Comparison of ENCODE assay signal across 8 cellular contexts in the genomic region with DNA sequence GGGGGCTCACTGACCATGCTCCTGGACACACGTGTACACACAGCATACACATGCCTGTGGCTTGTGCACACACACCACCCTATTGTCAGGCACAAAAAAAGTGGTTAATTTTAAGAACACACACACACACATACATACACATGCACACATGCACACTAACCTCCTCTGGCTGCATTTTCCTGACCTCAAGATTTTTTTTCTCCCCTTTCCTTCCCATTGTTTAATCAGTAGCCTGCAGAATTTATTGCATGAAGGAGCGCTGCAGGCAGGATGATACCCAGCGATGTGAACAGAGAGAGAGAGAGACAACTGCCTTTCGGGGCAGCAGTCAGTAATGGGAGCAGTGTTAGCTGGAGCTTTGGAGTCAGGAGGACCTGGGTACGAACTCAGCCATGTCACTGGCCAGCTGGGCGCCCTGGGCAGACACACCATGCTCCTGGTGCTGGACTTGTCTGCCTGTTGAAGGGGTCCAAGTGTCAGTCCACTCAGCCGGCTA. TPM values are rescaled to one million over a fixed set of nuclear protein-coding genes. Genes with fewer than 3 reads are reported as not detected.
DNase-seq lines count a peak whose midpoint lies in the region; ATAC-seq and TF ChIP-seq lines count a peak whose summit lies in the region.

No MANE protein-coding gene starts in this region.

- no peaks in the 10 kb centered on the region for H3K36me3 ChIP-seq in WERI-Rb-1

- in situ Hi-C loops in ACHN (cut with HindIII; ENCODE audit: low pct_ligation_motif_present, low pct_unique_long_range_greater_than_20kb, low sequenced_read_pairs): no loop called here

- H3K4me3 ChIP-seq in mononuclear cell (ENCODE audit: low read length) (peak overlapping the region; percentile 55), WERI-Rb-1 (ENCODE audit: low read depth, low read length) (no peak overlapping the region)

- no peak for ATAC-seq in GM18870 (IDR thresholded peaks at IDR 0.05; ENCODE audit: unreplicated experiment)
- no peak for ATAC-seq in GM18858 (IDR thresholded peaks at IDR 0.05; ENCODE audit: unreplicated experiment)

- no peak overlapping the region for H3K27ac ChIP-seq in WERI-Rb-1

- H3K4me1 Mint-ChIP-seq in HFFc6 (ENCODE audit: low read depth): peaks cover 60% of the 10 kb centered on the region
- peaks cover 53% of the 10 kb centered on the region for H3K4me1 Mint-ChIP-seq in brain

- H3K9me3 Mint-ChIP-seq in HFFc6: peaks cover 4% of the 10 kb centered on the region; the same call in 1 of the 2 replicates
- peaks cover 0 to 3% (median 0%) of the 10 kb centered on the region in 5 experiments for H3K9me3 Mint-ChIP-seq in brain

- H3K36me3 Mint-ChIP-seq in HFFc6 (ENCODE audit: low read depth) (peaks cover 4% of the 10 kb centered on the region; the same call in 1 of the 2 replicates), brain (no peaks in the 10 kb centered on the region)

- peaks cover 41% of the 10 kb centered on the region for H3K4me1 ChIP-seq in mononuclear cell (ENCODE audit: insufficient read depth, low read length)

- no peaks in the 10 kb centered on the region for H3K9me3 ChIP-seq in mononuclear cell (ENCODE audit: low read depth, low read length)
- no peaks in the 10 kb centered on the region for H3K9me3 ChIP-seq in WERI-Rb-1 (ENCODE audit: severe bottlenecking)

- DNase-seq in ACHN (peak; percentile 20), HFFc6 (peak; percentile 34), WERI-Rb-1 (no peak), NCI-H2029 treated with DMSO at 0.1 percent for 48 hours (lab: John Stamatoyannopoulos, UW) (no peak)

- peak overlapping the region; percentile 92 for H3K4me3 Mint-ChIP-seq in HFFc6
- peak overlapping the region in 4 of 5 experiments; percentile 30 to 57 (median 48) for H3K4me3 Mint-ChIP-seq in brain

- TF ChIP-seq CTCF in HFFc6 (IDR thresholded peaks at IDR 0.05): peak; percentile 3; the same call in 1 of the 2 replicates
- no peak for TF ChIP-seq CTCF in brain (conservative IDR thresholded peaks at IDR 0.05)
- TF ChIP-seq CTCF in WERI-Rb-1 (IDR thresholded peaks at IDR 0.05; ENCODE audit: low read depth, low read length): no peak

- H3K27me3 ChIP-seq in mononuclear cell (ENCODE audit: insufficient read depth, low read length) (no peaks in the 10 kb centered on the region), WERI-Rb-1 (ENCODE audit: insufficient read depth, low read depth, severe bottlenecking) (no peaks in the 10 kb centered on the region)

- H3K27me3 Mint-ChIP-seq in HFFc6 (ENCODE audit: insufficient read depth) (peaks cover 4% of the 10 kb centered on the region; the same call in 1 of the 2 replicates), brain (peaks cover 7% of the 10 kb centered on the region)

- H3K27ac Mint-ChIP-seq in HFFc6 (peak overlapping the region; percentile 98), brain (peak overlapping the region in 3 of 5 experiments; percentile 3 to 99 (median 28))

RNA-seq across cellular contexts. Expression of a gene that starts 1.0 kb away (rescaled TPM):
- total RNA-seq in HFFc6 (2021; fragmentation: NEBNext Ultra II Directional; extraction: Animal tissue kit (Norgen Biotek cat#: 25700)): 10 to 100 TPM; 28.9 to 47.0 (median 40.2) TPM
- 102 TPM for polyA plus RNA-seq in brain (ENCODE audit: insufficient read depth, low read depth, low replicate concordance)
- total RNA-seq in mononuclear cell: 19.5 TPM

Comparison
In these comparisons a context has a peak if more than half of its experiments do, and no peak if none do; other contexts are left out.
1. DNase-seq: peak in ACHN (single experiment) and HFFc6 (single experiment); none in WERI-Rb-1 (single experiment) and NCI-H2029 treated with DMSO at 0.1 percent for 48 hours (single experiment).